Comparison of ENCODE assay signal across 2 cellular contexts in genomic region chr19:28667348-28667977, GRCh38.
TF ChIP-seq lines count a peak whose summit lies in the region.

No MANE protein-coding gene starts in this region.

TF ChIP-seq in GM23338, 12 proteins besides CTCF, POLR2A, EP300 and RAD21 (continued from another document):
- TF ChIP-seq REST (IDR thresholded peaks at IDR 0.05; ENCODE audit: unreplicated experiment) (no peak), JUNB (IDR thresholded peaks at IDR 0.05; ENCODE audit: unreplicated experiment) (no peak), ZNF462 (CRISPR knock-in tag; IDR thresholded peaks at IDR 0.05) (no peak), EZH2phosphoT487 (IDR thresholded peaks at IDR 0.05; ENCODE audit: unreplicated experiment) (no peak), EZH2 (IDR thresholded peaks at IDR 0.05; ENCODE audit: low read depth, unreplicated experiment) (no peak)
TF ChIP-seq in GM23338: peak in this region for 0.

TF ChIP-seq in K562, 482 proteins besides CTCF, POLR2A, EP300 and RAD21 (continued from another document and continues in another):
- TF ChIP-seq GTF2A2 (tag; IDR thresholded peaks at IDR 0.05) (no peak), CEBPB (tag; IDR thresholded peaks at IDR 0.05) (peak; percentile 50), NUFIP1 (IDR thresholded peaks at IDR 0.05; ENCODE audit: partially characterized antibody) (no peak), TAL1 (IDR thresholded peaks at IDR 0.05) (peak; percentile 27; the same call in 1 of the 2 replicates), COPS2 (conservative IDR thresholded peaks at IDR 0.05) (no peak), ATF7 (IDR thresholded peaks at IDR 0.05) (no peak), TBP (optimal IDR thresholded peaks at IDR 0.05; ENCODE audit: low read depth, low read length) (no peak), SREBF1 (IDR thresholded peaks at IDR 0.05; ENCODE audit: borderline replicate concordance, low read depth, low read length) (no peak), ZNF311 (CRISPR knock-in tag; IDR thresholded peaks at IDR 0.05) (no peak), ARID1B (IDR thresholded peaks at IDR 0.05) (peak; percentile 45), ZNF668 (CRISPR knock-in tag; IDR thresholded peaks at IDR 0.05) (no peak), PHF8 (IDR thresholded peaks at IDR 0.05; ENCODE audit: borderline replicate concordance, low read length) (no peak), ZFX (CRISPR knock-in tag; IDR thresholded peaks at IDR 0.05) (no peak), ZNF444 (CRISPR knock-in tag; IDR thresholded peaks at IDR 0.05) (no peak), CHD1 (IDR thresholded peaks at IDR 0.05; ENCODE audit: low read length) (no peak), MAFG (tag; conservative IDR thresholded peaks at IDR 0.05) (no peak), ETV1 (tag; conservative IDR thresholded peaks at IDR 0.05; ENCODE audit: low read depth) (no peak), TCF3 (CRISPR knock-in tag; IDR thresholded peaks at IDR 0.05) (0 out of 2 replicates have a peak, but pooled peaks have one; percentile 51), BRF1 (IDR thresholded peaks at IDR 0.05; ENCODE audit: borderline replicate concordance, extremely low read depth, insufficient read length) (no peak), CBFA2T2 (conservative IDR thresholded peaks at IDR 0.05) (peak; percentile 26; the same call in 1 of the 2 replicates), RCOR1 (IDR thresholded peaks at IDR 0.05; ENCODE audit: borderline replicate concordance in 1 of 2, low read depth in 2 of 2, low read length in 2 of 2) (no peak), MIER1 (IDR thresholded peaks at IDR 0.05; ENCODE audit: low read depth) (no peak), RBM15 (IDR thresholded peaks at IDR 0.05; ENCODE audit: insufficient read depth, low read length) (no peak), ZNF699 (CRISPR knock-in tag; IDR thresholded peaks at IDR 0.05; ENCODE audit: insufficient replicate concordance) (no peak), YBX1 (IDR thresholded peaks at IDR 0.05) (no peak), MCM7 (IDR thresholded peaks at IDR 0.05) (no peak), ETS1 (conservative IDR thresholded peaks at IDR 0.05; ENCODE audit: control insufficient read depth, low read depth, low read length) (no peak), SMARCA4 (IDR thresholded peaks at IDR 0.05) (no peak), KLF1 (tag; IDR thresholded peaks at IDR 0.05) (no peak), POU5F1 (IDR thresholded peaks at IDR 0.05; ENCODE audit: borderline replicate concordance, low read depth, low read length, partially characterized antibody) (no peak), ZFPM2 (CRISPR knock-in tag; IDR thresholded peaks at IDR 0.05) (no peak), ZNF280A (IDR thresholded peaks at IDR 0.05; ENCODE audit: low read depth, partially characterized antibody) (peak; percentile 95), CBFA2T3 (IDR thresholded peaks at IDR 0.05) (peak; percentile 59), ATF4 (CRISPR knock-in tag; IDR thresholded peaks at IDR 0.05) (no peak), CBX3 (IDR thresholded peaks at IDR 0.05; ENCODE audit: borderline replicate concordance in 1 of 2, low read length in 2 of 2) (peak in 1 of 2 experiments; percentile 97; a peak in 2 of 3 replicates), ARNT (IDR thresholded peaks at IDR 0.05) (no peak), KLF13 (tag; IDR thresholded peaks at IDR 0.05; ENCODE audit: borderline replicate concordance, low read depth) (no peak), CREB1 (IDR thresholded peaks at IDR 0.05) (no peak), CREB1 (CRISPR knock-in tag; IDR thresholded peaks at IDR 0.05) (no peak), ZNF561 (CRISPR knock-in tag; conservative IDR thresholded peaks at IDR 0.05) (peak; percentile 75; the same call in 1 of the 2 replicates), SMARCA5 (IDR thresholded peaks at IDR 0.05) (no peak), DEAF1 (CRISPR knock-in tag; IDR thresholded peaks at IDR 0.05) (no peak), ZNF318 (IDR thresholded peaks at IDR 0.05; ENCODE audit: borderline replicate concordance in 1 of 2, low read depth in 1 of 2) (no peak), MYBL2 (IDR thresholded peaks at IDR 0.05; ENCODE audit: low read depth) (no peak), MYBL2 (CRISPR knock-in tag; IDR thresholded peaks at IDR 0.05; ENCODE audit: borderline replicate concordance) (no peak)
